Comparison of ENCODE assay signal across 15 cellular contexts in the genomic region with DNA sequence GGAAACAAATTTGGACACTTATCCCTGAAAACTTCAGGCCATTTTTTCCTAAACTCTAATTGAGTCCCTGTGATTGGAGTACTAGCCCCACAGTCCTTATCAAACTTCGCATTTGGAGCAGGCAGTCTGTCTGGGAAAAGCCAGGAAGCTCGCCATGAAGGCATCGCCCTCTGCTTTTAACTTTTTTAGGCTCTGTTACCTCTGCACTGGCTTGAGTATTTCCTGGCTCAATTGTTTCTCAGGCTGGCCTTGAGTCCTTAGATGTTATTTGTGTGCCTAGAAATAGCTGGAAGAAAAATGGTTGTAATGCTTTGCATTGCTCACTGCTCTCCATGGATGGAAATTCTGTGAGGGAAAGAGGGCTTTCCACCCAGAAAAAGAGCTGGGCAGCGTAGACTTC. TPM values are rescaled to one million over a fixed set of nuclear protein-coding genes. Genes with fewer than 3 reads are reported as not detected.
DNase-seq lines count a peak whose midpoint lies in the region; ATAC-seq and TF ChIP-seq lines count a peak whose summit lies in the region.
"Had no signal": no experiment of that assay in that cellular context is flagged by ENCODE, and none has a peak within 500 bp of the region (broad histone marks: within the 10 kb centered on the region; RNA-seq: fewer than 3 reads in every experiment).

No MANE protein-coding gene starts in this region.

- intact Hi-C loops in Panc1 (cut with micrococcal nuclease; ENCODE audit: unreplicated experiment) (no loop called here), testis (cut with DNase I; ENCODE audit: low total_unique reads) (no loop called here)

- H3K27me3 ChIP-seq in Panc1 (ENCODE audit: control insufficient read depth, insufficient read depth, low read length), result no peaks in the 10 kb centered on the region
- H3K27me3 ChIP-seq in muscle layer of duodenum (ENCODE audit: low read depth, low read length), result no peaks in the 10 kb centered on the region
- no peaks in the 10 kb centered on the region for H3K27me3 ChIP-seq in testis

- H3K36me3 ChIP-seq in Panc1 (ENCODE audit: control insufficient read depth, insufficient read depth, low read length), result peaks cover 13% of the 10 kb centered on the region
- H3K36me3 ChIP-seq in muscle layer of duodenum (ENCODE audit: control insufficient read depth in 1 of 2, insufficient read depth in 2 of 2, low read length in 2 of 2), result peaks cover 3 to 8% of the 10 kb centered on the region in 2 donors
- H3K36me3 ChIP-seq in testis (ENCODE audit: low read depth, missing control alignments), result no peaks in the 10 kb centered on the region

- H3K4me3 ChIP-seq in Panc1 (ENCODE audit: low read depth in 2 of 2, low read length in 2 of 2) (no peak overlapping the region), muscle layer of duodenum (ENCODE audit: low read depth in 1 of 2, low read length in 2 of 2) (no peak overlapping the region), testis (no peak overlapping the region)
- H3K4me3 ChIP-seq: GM12878 had no signal

- 44% methylated on average over 4 of the region's 4 CpGs for WGBS in testis, 2 donors

- DNase-seq in Panc1 (ENCODE audit: low read depth, low spot score), result no peak
- no peak for DNase-seq in epithelial cell of prostate (ENCODE audit: low read depth, low spot score)
- no peak for DNase-seq in testis
- DNase-seq in 8988T, result no peak
- DNase-seq in medulla oblongata (ENCODE audit: extremely low spot score), result no peak
- DNase-seq: activated CD4-positive, alpha-beta T cell treated with anti-CD3 and anti-CD28 coated beads, Interleukin-2, amount 50 U/mL, for 1 hour; COR-L47; KG1; SHP77 treated with DMSO at 0.1 percent for 48 hours; stimulated activated CD4-positive, alpha-beta T cell treated with anti-CD3 and anti-CD28 coated beads, Interleukin-1b, Interleukin-23, amount 100 ng/mL, for 48 hours had no signal

- TF ChIP-seq POLR2A in testis (IDR thresholded peaks at IDR 0.05), result no peak

- BruUV-seq in Panc1 (replicated peaks; lab: Mats Ljungman, UMichigan), result TSS peak; percentile 2

- no peak for TF ChIP-seq CTCF in Panc1 (IDR thresholded peaks at IDR 0.05)
- no peak for TF ChIP-seq CTCF in testis (IDR thresholded peaks at IDR 0.05)

- no peak for ATAC-seq in Panc1
- ATAC-seq in GM21529 (IDR thresholded peaks at IDR 0.05; ENCODE audit: unreplicated experiment), result no peak
- no peak for ATAC-seq in GM21576 (IDR thresholded peaks at IDR 0.05; ENCODE audit: unreplicated experiment)
- ATAC-seq: activated naive CD4-positive, alpha-beta T cell treated with anti-CD3 and anti-CD28 coated beads, Interleukin-2, amount 50 U/mL, for 72 hours; GM12878 had no signal

- CTCF ChIA-PET in Panc1 (lab: Charles Lee), result interaction anchor here (0.5 to 1.1 kb wide), 3 partner anchors 11 to 606 kb away, joined by 5 to 12 read pairs (median 7); no protein-coding TSS in a partner anchor

- in situ Hi-C loops in Panc1 (cut with HindIII; ENCODE audit: low pct_unique_long_range_greater_than_20kb, low sequenced_read_pairs), result loop anchor here (25.0 kb wide), 2 partner anchors 1116 to 1666 kb away; a partner anchor contains a TSS

- H3K4me1 ChIP-seq in Panc1 (ENCODE audit: control insufficient read depth, insufficient read depth, low read length) (peaks cover 92% of the 10 kb centered on the region), muscle layer of duodenum (ENCODE audit: control insufficient read depth in 1 of 2, insufficient read depth in 2 of 2, low read length in 2 of 2) (peaks cover 52 to 77% of the 10 kb centered on the region in 2 donors), testis (peaks cover 30% of the 10 kb centered on the region)

- H3K9me3 ChIP-seq in Panc1 (ENCODE audit: control insufficient read depth, insufficient read depth, low read depth, low read length) (no peaks in the 10 kb centered on the region), muscle layer of duodenum (ENCODE audit: control insufficient read depth in 1 of 2, low read length in 2 of 2) (no peaks in the 10 kb centered on the region), testis (no peaks in the 10 kb centered on the region)

- peak overlapping the region; percentile 96 for H3K27ac ChIP-seq in Panc1 (ENCODE audit: low read length)
- peak overlapping the region; percentile 99 for H3K27ac ChIP-seq in epithelial cell of prostate
- H3K27ac ChIP-seq in muscle layer of duodenum (ENCODE audit: low read length), result peak overlapping the region; percentile 80
- peak overlapping the region; percentile 53 to 77 for H3K27ac ChIP-seq in testis

- POLR2A ChIA-PET in Panc1 (lab: Charles Lee), result interaction anchor here (0.5 to 2.2 kb wide), 5 partner anchors 8 to 54 kb away, joined by 3 to 10 read pairs (median 6); a partner anchor contains a TSS

RNA-seq across cellular contexts. Expression of a gene that starts 24.2 kb away (rescaled TPM):
- total RNA-seq in Panc1 (2021; ENCODE audit: unreplicated experiment), result 3,297 TPM
- 5,405 TPM for polyA plus RNA-seq in Panc1 (2012; ENCODE audit: insufficient read length)
- total RNA-seq in testis, result 100 to 1,000 TPM; 112 to 135 TPM
- polyA plus RNA-seq in testis (ENCODE audit: insufficient read depth, low read depth, low replicate concordance), result 158 TPM

RNA-seq across cellular contexts. Expression of a gene that starts 52.7 kb away (rescaled TPM):
- 2,011 TPM for total RNA-seq in Panc1 (2021; ENCODE audit: unreplicated experiment)
- 2,958 TPM for polyA plus RNA-seq in Panc1 (2012; ENCODE audit: insufficient read length)
- 100 to 1,000 TPM; 195 to 235 TPM for total RNA-seq in testis
- 201 TPM for polyA plus RNA-seq in testis (ENCODE audit: insufficient read depth, low read depth, low replicate concordance)

RNA-seq across cellular contexts. Expression of a gene that starts 53.9 kb away (rescaled TPM):
- total RNA-seq in Panc1 (2021; ENCODE audit: unreplicated experiment), result 11.1 TPM
- 9.2 TPM for polyA plus RNA-seq in Panc1 (2012; ENCODE audit: insufficient read length)
- total RNA-seq in testis, result 1 to 10 TPM; 2.8 to 9.9 TPM
- polyA plus RNA-seq in testis (ENCODE audit: insufficient read depth, low read depth, low replicate concordance), result 8.3 TPM

Comparison
In these comparisons a context has a peak if more than half of its experiments do, and no peak if none do; other contexts are left out.
1. RNA of a gene that starts 24.2 kb away (total RNA-seq): 3,297 TPM in Panc1 (single experiment); 112 to 135 TPM in testis; every median in the first group is over 10 times any median in the second.
2. Peak in every context shown above with its lines, with median percentiles within 50 percentile points of each other: H3K27ac ChIP-seq.